Comparison of ENCODE assay signal across 8 cellular contexts in genomic region chr1:54486864-54487263, GRCh38.
DNase-seq lines count a peak whose midpoint lies in the region; ATAC-seq, FAIRE-seq and TF ChIP-seq lines count a peak whose summit lies in the region.

No MANE protein-coding gene starts in this region.

- no peaks in the 10 kb centered on the region for H3K36me3 Mint-ChIP-seq in natural killer cell

- POLR2A ChIA-PET in K562 (lab: Yijun Ruan, JAX), result interaction anchor here (0.5 to 1.7 kb wide), 6 partner anchors 13 to 439 kb away, joined by 3 to 10 read pairs (median 4); no protein-coding TSS in a partner anchor

- peaks cover 56% of the 10 kb centered on the region for H3K4me1 ChIP-seq in BLaER1
- H3K4me1 ChIP-seq in K562 (replicated peaks in 1 of 2; ENCODE audit: control insufficient read depth in 2 of 2, insufficient read depth in 2 of 2, low read length in 2 of 2), result peaks cover 11 to 39% of the 10 kb centered on the region in 2 experiments

- TF ChIP-seq POLR2A in K562 (conservative IDR thresholded peaks at IDR 0.05), result no peak

- H3K27ac ChIP-seq in BLaER1, result peak overlapping the region; percentile 40; the same call in 1 of the 2 replicates
- H3K27ac ChIP-seq in K562 (ENCODE audit: extremely low read depth, low read depth, low read length), result no peak overlapping the region

- peak overlapping the region; percentile 81 to 92 for H3K27ac Mint-ChIP-seq in natural killer cell

- peaks cover 2% of the 10 kb centered on the region for H3K9me1 ChIP-seq in K562 (ENCODE audit: control insufficient read depth, insufficient read depth, low read length)

- no TSS peak for BruUV-seq in K562 (replicated peaks; lab: Mats Ljungman, UMichigan)

- no peaks in the 10 kb centered on the region for H3K36me3 ChIP-seq in BLaER1
- H3K36me3 ChIP-seq in H7 (replicated peaks; ENCODE audit: control insufficient read depth, insufficient read depth, low read length), result no peaks in the 10 kb centered on the region
- H3K36me3 ChIP-seq in K562 (ENCODE audit: control insufficient read depth, insufficient read depth, low read length), result no peaks in the 10 kb centered on the region

- FAIRE-seq in K562 (lab: Jason Lieb, UNC), result no peak

- WGBS in K562 (ENCODE audit: insufficient coverage, low coverage, missing lambda C conversion rate), result 77% methylated on average over 7 of the region's 8 CpGs

- H3K4me3 ChIP-seq in BLaER1 (no peak overlapping the region), H7 (ENCODE audit: insufficient read depth, low read depth, low read length) (peak overlapping the region; percentile 8; the same call in 1 of the 2 replicates), K562 (no peak overlapping the region)

- no peaks in the 10 kb centered on the region for H3K9me3 ChIP-seq in BLaER1
- H3K9me3 ChIP-seq in K562 (replicated peaks; ENCODE audit: control insufficient read depth, insufficient read depth, low read depth, low read length), result no peaks in the 10 kb centered on the region

- H4K20me1 ChIP-seq in BLaER1 (no peaks in the 10 kb centered on the region), K562 (replicated peaks; ENCODE audit: control insufficient read depth, insufficient read depth, low read length) (no peaks in the 10 kb centered on the region)

- H3K4me2 ChIP-seq in BLaER1 (peak overlapping the region; percentile 97), K562 (ENCODE audit: insufficient read depth, low read length) (no peak overlapping the region)

- TF ChIP-seq RAD21 in K562 (CRISPR knock-in tag; conservative IDR thresholded peaks at IDR 0.05 in 1 of 2, IDR thresholded peaks at IDR 0.05 in 1 of 2), result no peak

- H2AFZ ChIP-seq in K562 (ENCODE audit: low read depth, low read length), result peak overlapping the region; percentile 23; the same call in 1 of the 2 replicates

- H3K27me3 ChIP-seq in BLaER1, result no peaks in the 10 kb centered on the region
- peaks cover 11% of the 10 kb centered on the region for H3K27me3 ChIP-seq in H7 (ENCODE audit: control insufficient read depth, insufficient read depth, low read length)
- H3K27me3 ChIP-seq in K562 (ENCODE audit: control insufficient read depth in 2 of 2, insufficient read depth in 2 of 2, low read length in 2 of 2), result no peaks in the 10 kb centered on the region

- TF ChIP-seq CTCF in K562 (IDR thresholded peaks at IDR 0.05 in 2 of 3, conservative IDR thresholded peaks at IDR 0.05 in 1 of 3; ENCODE audit: insufficient read depth in 2 of 3, low read depth in 1 of 3, low read length in 3 of 3) (no peak), natural killer cell (IDR thresholded peaks at IDR 0.05) (no peak)

- H3K9me3 Mint-ChIP-seq in natural killer cell, result no peaks in the 10 kb centered on the region

- H3K4me3 Mint-ChIP-seq in natural killer cell, result peak overlapping the region; percentile 89

- in situ Hi-C loops in K562 (cut with MboI), result loop anchor here (5.0 to 25.0 kb wide), 2 partner anchors 80 to 175 kb away; partner anchors contain the start of gene SSBP3
- in situ Hi-C loops in KBM-7 (cut with MboI; ENCODE audit: low pct_unique_long_range_greater_than_20kb, low sequenced_read_pairs), result no loop called here

- intact Hi-C loops in K562 (cut with micrococcal nuclease), result loop anchor here (10.0 kb wide), 1 partner anchor 272 kb away; no protein-coding TSS in a partner anchor
- intact Hi-C loops in natural killer cell (cut with micrococcal nuclease), result loop anchor here (1.0 to 10.0 kb wide), 3 partner anchors 80 to 320 kb away; partner anchors contain the start of genes CYB5RL and MRPL37

- ATAC-seq in K562, result no peak
- ATAC-seq in natural killer cell, result no peak
- no peak for ATAC-seq in HG03520 (IDR thresholded peaks at IDR 0.05; ENCODE audit: unreplicated experiment)

- no peak overlapping the region for H3K9ac ChIP-seq in BLaER1
- H3K9ac ChIP-seq in K562 (ENCODE audit: insufficient read depth in 1 of 2, low read depth in 2 of 2, low read length in 2 of 2), result peak overlapping the region in 1 of 2 experiments; percentile 19; a peak in 1 of 4 replicates

- CTCF ChIA-PET in K562 (lab: Yijun Ruan, JAX; ENCODE audit: low intra/inter-chr PET ratio), result interaction anchor here (0.9 to 3.7 kb wide), 2 partner anchors 80 to 365 kb away, joined by 3 to 34 read pairs; partner anchors contain the start of gene SSBP3

- no peaks in the 10 kb centered on the region; the same call in 2 of the 3 replicates for H3K79me2 ChIP-seq in K562 (ENCODE audit: control insufficient read depth, insufficient read depth, low read length)

- DNase-seq in H7 (no peak), K562 (ENCODE audit: extremely low read depth in 1 of 4, low spot score in 3 of 4) (no peak), natural killer cell (no peak), SW 1271 (lab: John Stamatoyannopoulos, UW) (no peak), KBM-7 (no peak), NCI-H2107 treated with DMSO at 0.1 percent for 48 hours (lab: John Stamatoyannopoulos, UW; ENCODE audit: unreplicated experiment) (no peak)

- peaks cover 6 to 8% of the 10 kb centered on the region in 2 donors for H3K27me3 Mint-ChIP-seq in natural killer cell (ENCODE audit: low read depth in 2 of 2)

- TF ChIP-seq EP300 in K562 (IDR thresholded peaks at IDR 0.05; ENCODE audit: low read length), result no peak

- H3K4me1 Mint-ChIP-seq in natural killer cell, result peaks cover 51 to 61% of the 10 kb centered on the region in 2 donors

TF ChIP-seq in K562, 482 proteins besides CTCF, POLR2A, EP300 and RAD21:
- TF ChIP-seq ZNF561 (CRISPR knock-in tag; conservative IDR thresholded peaks at IDR 0.05), result no peak
- no peak for TF ChIP-seq ZNF280A (IDR thresholded peaks at IDR 0.05; ENCODE audit: low read depth, partially characterized antibody)
- TF ChIP-seq ZBTB33 (CRISPR knock-in tag; IDR thresholded peaks at IDR 0.05), result peak; percentile 74
TF ChIP-seq in K562: peak in this region for 1.
